ENCODE assay signal across 1 cellular context in genomic region chrX:119589810-119590209, GRCh38.
TF ChIP-seq lines count a peak whose summit lies in the region.

No MANE protein-coding gene starts in this region.

TF ChIP-seq in HepG2, 621 proteins besides CTCF, POLR2A, EP300 and RAD21:
- TF ChIP-seq BHLHE40 (IDR thresholded peaks at IDR 0.05; ENCODE audit: low read length) (no peak), ELK4 (CRISPR knock-in tag; IDR thresholded peaks at IDR 0.05; ENCODE audit: borderline replicate concordance) (no peak), BRD4 (CRISPR knock-in tag; IDR thresholded peaks at IDR 0.05) (no peak), ZNF414 (CRISPR knock-in tag; IDR thresholded peaks at IDR 0.05) (no peak), NFE2 (CRISPR knock-in tag; IDR thresholded peaks at IDR 0.05) (no peak), MTF1 (CRISPR knock-in tag; IDR thresholded peaks at IDR 0.05) (no peak), NFKBIZ (CRISPR knock-in tag; IDR thresholded peaks at IDR 0.05) (no peak), ZMAT5 (CRISPR knock-in tag; IDR thresholded peaks at IDR 0.05; ENCODE audit: borderline replicate concordance, low read depth) (no peak), DBP (CRISPR knock-in tag; IDR thresholded peaks at IDR 0.05; ENCODE audit: not compliant biosample characterization) (no peak), ZBTB33 (CRISPR knock-in tag; IDR thresholded peaks at IDR 0.05) (no peak), BCLAF1 (IDR thresholded peaks at IDR 0.05) (no peak), SAP130 (CRISPR knock-in tag; IDR thresholded peaks at IDR 0.05; ENCODE audit: low read depth) (no peak), NFKB2 (CRISPR knock-in tag; IDR thresholded peaks at IDR 0.05; ENCODE audit: borderline replicate concordance) (no peak), SNRNP70 (IDR thresholded peaks at IDR 0.05; ENCODE audit: low read depth, low read length) (no peak), U2AF2 (IDR thresholded peaks at IDR 0.05; ENCODE audit: low read depth, low read length) (no peak), CCAR2 (optimal IDR thresholded peaks at IDR 0.05; ENCODE audit: low read depth, low read length) (no peak), ZNF800 (CRISPR knock-in tag; IDR thresholded peaks at IDR 0.05) (no peak)
TF ChIP-seq in HepG2: peak in this region for 0.
